In the genomic region with DNA sequence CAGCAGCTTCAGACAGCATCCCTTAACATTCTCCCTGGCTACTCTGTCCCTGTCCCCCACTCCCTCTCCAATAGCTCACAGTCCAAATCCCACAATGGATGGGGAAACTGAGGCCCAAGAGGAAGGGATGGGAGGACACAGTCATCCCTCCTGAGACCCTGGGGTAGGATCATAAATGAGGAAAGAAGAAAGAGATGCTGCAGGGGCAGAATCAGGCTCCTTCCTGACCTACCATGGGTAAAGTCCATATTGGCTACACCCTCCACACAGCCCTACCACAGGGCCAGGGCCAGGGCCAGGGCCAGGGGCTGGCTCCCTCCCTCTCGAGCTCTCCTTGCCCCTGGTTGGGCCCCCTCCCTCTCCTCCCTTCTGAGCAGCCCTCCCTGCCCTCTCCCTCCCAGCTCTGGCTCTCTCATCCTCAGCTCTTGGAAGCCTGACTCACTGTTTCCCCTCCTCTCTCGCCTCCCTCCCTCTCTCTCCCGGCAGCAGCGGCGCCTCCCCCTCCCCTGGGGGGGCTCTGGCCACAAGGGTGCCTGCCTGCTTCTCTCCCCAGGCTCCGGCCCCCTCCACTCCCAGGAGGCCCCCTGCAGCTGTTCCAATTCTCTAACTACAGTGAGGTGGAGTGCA, we compare ENCODE assay signal across 9 cellular contexts. TPM values are rescaled to one million over a fixed set of nuclear protein-coding genes. Genes with fewer than 3 reads are reported as not detected.
DNase-seq lines count a peak whose midpoint lies in the region; ATAC-seq lines count a peak whose summit lies in the region.
"Had no signal": no experiment of that assay in that cellular context is flagged by ENCODE, and none has a peak within 500 bp of the region (broad histone marks: within the 10 kb centered on the region; RNA-seq: fewer than 3 reads in every experiment).

No MANE protein-coding gene starts in this region.

- peak overlapping the region in 3 of 6 donors; percentile 36 to 75 (median 62) for H3K27ac Mint-ChIP-seq in immature natural killer cell

- peak overlapping the region in 3 of 5 donors; percentile 29 to 79 (median 41) for H3K4me3 Mint-ChIP-seq in immature natural killer cell

- H3K9me3 ChIP-seq in effector memory CD4-positive, alpha-beta T cell (ENCODE audit: control insufficient read depth, low read length): no peaks in the 10 kb centered on the region

- DNase-seq in ELR (ENCODE audit: low read depth): peak; percentile 73
- peak; percentile 31 for DNase-seq in NCI-H2227 treated with DMSO at 0.1 percent for 48 hours (lab: John Stamatoyannopoulos, UW)
- peak in 40 of 56 donors; percentile 8 to 71 (median 41) for DNase-seq in amygdala (lab: John Stamatoyannopoulos, UW)
- DNase-seq in immature natural killer cell: peak in 2 of 3 donors; percentile 29 to 42
- DNase-seq in stimulated activated CD4-positive, alpha-beta T cell treated with anti-CD3 and anti-CD28 coated beads, Interleukin-1b, Interleukin-23, amount 100 ng/mL, for 48 hours: peak; percentile 53
- DNase-seq in effector memory CD4-positive, alpha-beta T cell: no peak
- DNase-seq in NCI-H526 treated with DMSO at 0.1 percent for 48 hours (lab: John Stamatoyannopoulos, UW): no peak

- H3K27ac ChIP-seq in effector memory CD4-positive, alpha-beta T cell (ENCODE audit: insufficient read depth, low read length, poor library complexity, severe bottlenecking): no peak overlapping the region

- no peaks in the 10 kb centered on the region for H3K27me3 ChIP-seq in effector memory CD4-positive, alpha-beta T cell (replicated peaks; ENCODE audit: control insufficient read depth, insufficient read depth, low read length, poor library complexity, severe bottlenecking)

- peaks cover 2 to 14% (median 2%) of the 10 kb centered on the region in 3 donors for H3K27me3 Mint-ChIP-seq in immature natural killer cell (ENCODE audit: low read depth in 3 of 3)
- H3K27me3 Mint-ChIP-seq: IgD-negative memory B cell had no signal

- H3K4me1 ChIP-seq in effector memory CD4-positive, alpha-beta T cell (ENCODE audit: control insufficient read depth, insufficient read depth, low read length, poor library complexity, severe bottlenecking): peaks cover 57% of the 10 kb centered on the region

- H3K4me3 ChIP-seq in effector memory CD4-positive, alpha-beta T cell (ENCODE audit: insufficient read depth, low read depth, low read length, poor library complexity, severe bottlenecking): no peak overlapping the region

- no peaks in the 10 kb centered on the region for H3K9me3 Mint-ChIP-seq in immature natural killer cell
- H3K9me3 Mint-ChIP-seq: IgD-negative memory B cell had no signal

- H3K36me3 Mint-ChIP-seq in immature natural killer cell: no peaks in the 10 kb centered on the region
- H3K36me3 Mint-ChIP-seq: IgD-negative memory B cell had no signal

- H3K36me3 ChIP-seq in effector memory CD4-positive, alpha-beta T cell (ENCODE audit: control insufficient read depth, insufficient read depth, low read length): no peaks in the 10 kb centered on the region

- ATAC-seq in HG03457 (IDR thresholded peaks at IDR 0.05; ENCODE audit: unreplicated experiment): no peak

- H3K4me1 Mint-ChIP-seq in immature natural killer cell: peaks cover 34 to 41% of the 10 kb centered on the region in 2 donors

RNA-seq across cellular contexts. Expression of a gene that starts 4.9 kb away (rescaled TPM):
- 1 to 10 TPM in 2 of 3 donors, not detected in 1; 1.2 to 6.3 TPM for polyA plus RNA-seq in immature natural killer cell

RNA-seq across cellular contexts. Expression of a gene that starts 36.0 kb away (rescaled TPM):
- polyA plus RNA-seq in immature natural killer cell: 100 to 1,000 TPM; 350 to 654 (median 572) TPM

Comparison
In these comparisons a context has a peak if more than half of its experiments do, and no peak if none do; other contexts are left out.
1. DNase-seq: peak in ELR (single experiment), NCI-H2227 treated with DMSO at 0.1 percent for 48 hours (single experiment), amygdala (40 of 56), immature natural killer cell (2 of 3) and stimulated activated CD4-positive, alpha-beta T cell treated with anti-CD3 and anti-CD28 coated beads, Interleukin-1b, Interleukin-23, amount 100 ng/mL, for 48 hours (single experiment); none in effector memory CD4-positive, alpha-beta T cell (0 of 3) and NCI-H526 treated with DMSO at 0.1 percent for 48 hours (single experiment).